ENCODE assay signal across 1 cellular context in genomic region chr6:22024004-22024403, GRCh38.
TF ChIP-seq lines count a peak whose summit lies in the region.

No MANE protein-coding gene starts in this region.

TF ChIP-seq in SK-N-SH treated with all-trans-retinoic acid at 6 μM for 48 hours, 23 proteins besides CTCF, POLR2A, EP300 and RAD21 (continued from another document):
- TF ChIP-seq, protein P1, sequence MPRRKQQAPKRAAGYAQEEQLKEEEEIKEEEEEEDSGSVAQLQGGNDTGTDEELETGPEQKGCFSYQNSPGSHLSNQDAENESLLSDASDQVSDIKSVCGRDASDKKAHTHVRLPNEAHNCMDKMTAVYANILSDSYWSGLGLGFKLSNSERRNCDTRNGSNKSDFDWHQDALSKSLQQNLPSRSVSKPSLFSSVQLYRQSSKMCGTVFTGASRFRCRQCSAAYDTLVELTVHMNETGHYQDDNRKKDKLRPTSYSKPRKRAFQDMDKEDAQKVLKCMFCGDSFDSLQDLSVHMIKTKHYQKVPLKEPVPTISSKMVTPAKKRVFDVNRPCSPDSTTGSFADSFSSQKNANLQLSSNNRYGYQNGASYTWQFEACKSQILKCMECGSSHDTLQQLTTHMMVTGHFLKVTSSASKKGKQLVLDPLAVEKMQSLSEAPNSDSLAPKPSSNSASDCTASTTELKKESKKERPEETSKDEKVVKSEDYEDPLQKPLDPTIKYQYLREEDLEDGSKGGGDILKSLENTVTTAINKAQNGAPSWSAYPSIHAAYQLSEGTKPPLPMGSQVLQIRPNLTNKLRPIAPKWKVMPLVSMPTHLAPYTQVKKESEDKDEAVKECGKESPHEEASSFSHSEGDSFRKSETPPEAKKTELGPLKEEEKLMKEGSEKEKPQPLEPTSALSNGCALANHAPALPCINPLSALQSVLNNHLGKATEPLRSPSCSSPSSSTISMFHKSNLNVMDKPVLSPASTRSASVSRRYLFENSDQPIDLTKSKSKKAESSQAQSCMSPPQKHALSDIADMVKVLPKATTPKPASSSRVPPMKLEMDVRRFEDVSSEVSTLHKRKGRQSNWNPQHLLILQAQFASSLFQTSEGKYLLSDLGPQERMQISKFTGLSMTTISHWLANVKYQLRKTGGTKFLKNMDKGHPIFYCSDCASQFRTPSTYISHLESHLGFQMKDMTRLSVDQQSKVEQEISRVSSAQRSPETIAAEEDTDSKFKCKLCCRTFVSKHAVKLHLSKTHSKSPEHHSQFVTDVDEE (CRISPR knock-in tag; IDR thresholded peaks at IDR 0.05) = no peak
- no peak for TF ChIP-seq TOX (CRISPR knock-in tag; IDR thresholded peaks at IDR 0.05; ENCODE audit: borderline replicate concordance)
- TF ChIP-seq ESRRG (CRISPR knock-in tag; IDR thresholded peaks at IDR 0.05) = no peak
- TF ChIP-seq ARNTL (CRISPR knock-in tag; IDR thresholded peaks at IDR 0.05; ENCODE audit: borderline replicate concordance, low read depth) = no peak
